Comparison of ENCODE assay signal across 8 cellular contexts in the genomic region with DNA sequence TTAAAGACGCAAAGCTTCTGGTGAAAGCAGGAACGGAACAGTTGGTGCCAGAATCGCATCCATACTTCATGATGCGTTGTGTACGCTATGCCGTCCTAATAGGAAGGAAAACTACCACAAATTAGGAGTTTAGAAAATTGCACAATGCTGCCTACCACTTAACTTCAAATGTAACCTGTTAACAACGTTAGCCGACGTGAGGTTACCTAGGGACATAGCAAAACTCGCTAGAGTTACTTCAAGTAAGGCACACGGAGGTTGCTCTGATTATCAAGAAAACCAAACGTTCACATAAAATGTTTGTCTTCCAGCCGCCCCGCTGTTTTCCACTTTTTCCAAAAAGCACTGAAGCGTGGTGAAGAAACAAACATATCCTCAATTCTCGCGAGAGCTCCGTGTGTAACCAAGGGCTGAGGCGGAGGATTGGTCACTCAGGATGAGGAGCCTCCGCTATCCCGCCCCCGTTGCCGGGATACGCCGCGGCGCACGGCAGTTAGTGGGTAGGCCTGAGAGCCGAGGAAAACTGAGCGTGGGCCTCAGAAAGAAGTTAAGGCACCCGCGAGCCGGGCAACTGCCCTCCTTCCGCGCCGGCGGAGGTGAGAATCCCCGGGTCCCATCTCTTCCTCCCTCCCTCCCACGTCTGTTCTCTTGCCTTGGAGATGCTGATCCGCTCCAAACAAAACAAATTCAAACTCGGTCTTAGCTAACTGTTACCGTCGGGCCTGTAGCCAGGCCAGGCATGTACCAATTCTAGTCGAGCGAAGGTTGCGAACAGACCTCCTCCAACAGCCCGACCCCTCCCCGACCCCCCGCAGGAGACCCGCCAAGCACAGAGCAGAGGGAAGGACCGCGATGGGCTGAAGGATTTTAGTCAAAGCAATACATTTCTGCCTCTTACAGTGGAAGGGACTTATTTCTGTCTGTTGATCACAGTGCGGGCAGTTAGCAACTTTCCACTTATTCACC. TPM values are rescaled to one million over a fixed set of nuclear protein-coding genes. Genes with fewer than 3 reads are reported as not detected.
DNase-seq lines count a peak whose midpoint lies in the region; ATAC-seq and TF ChIP-seq lines count a peak whose summit lies in the region.

A gene (plus strand): TSS at position 492 of the 966 bp plus-strand sequence. CDS start 5,556 bp downstream, outside the sequence.

- H3K9me3 Mint-ChIP-seq in Calu3 (ENCODE audit: low read depth, unreplicated experiment), result no peaks in the 10 kb centered on the region

- H3K4me2 ChIP-seq in OCI-LY7 (ENCODE audit: low read length), result peak within 1 kb of the TSS; percentile 66

- POLR2A ChIA-PET in OCI-LY7 (lab: Charles Lee), result interaction anchor here (0.5 to 1.1 kb wide), 5 partner anchors 8 to 1716 kb away, joined by 3 to 7 read pairs (median 4); a partner anchor contains a TSS

- intact Hi-C loops in Calu3 (cut with micrococcal nuclease; ENCODE audit: unreplicated experiment) (no loop called here), OCI-LY7 (cut with micrococcal nuclease; ENCODE audit: unreplicated experiment) (no loop called here)

- H3K27me3 ChIP-seq in HUES48 (ENCODE audit: control insufficient read depth, insufficient read depth, low read length), result no peaks in the 10 kb centered on the region

- H3K4me3 Mint-ChIP-seq in Calu3 (ENCODE audit: low read depth, unreplicated experiment), result peak within 1 kb of the TSS; percentile 79

- no peaks in the 10 kb centered on the region for H3K36me3 ChIP-seq in HUES48 (ENCODE audit: control insufficient read depth, insufficient read depth, low read length)
- H3K36me3 ChIP-seq in OCI-LY7 (ENCODE audit: insufficient read depth, low read length), result no peaks in the 10 kb centered on the region

- H3K79me2 ChIP-seq in OCI-LY7 (ENCODE audit: insufficient read depth, low read depth, low read length), result no peaks in the 10 kb centered on the region

- CTCF ChIA-PET in Calu3 (lab: Charles Lee) (interaction anchor here (0.6 to 1.3 kb wide), 4 partner anchors 9 to 48 kb away, joined by 3 to 4 read pairs (median 4); a partner anchor contains a TSS), OCI-LY7 (lab: Charles Lee; ENCODE audit: unreplicated experiment) (no interaction called here)

- H3K36me3 Mint-ChIP-seq in Calu3 (ENCODE audit: insufficient read depth, unreplicated experiment), result peaks cover 16% of the 10 kb centered on the region

- peak within 1 kb of the TSS; percentile 78 for H3K27ac Mint-ChIP-seq in Calu3 (ENCODE audit: unreplicated experiment)

- peak; percentile 99 for ATAC-seq in GM21423 (IDR thresholded peaks at IDR 0.05; ENCODE audit: unreplicated experiment)

- H3K27ac ChIP-seq in HUES48 (ENCODE audit: low read depth, low read length) (peak within 1 kb of the TSS; percentile 96), OCI-LY7 (ENCODE audit: low read depth, low read length, poor library complexity, severe bottlenecking) (no peak within 1 kb of the TSS)

- H3K9me2 ChIP-seq in OCI-LY7 (ENCODE audit: insufficient read depth, low read length), result no peaks in the 10 kb centered on the region

- DNase-seq in Calu3, result peak; percentile 90
- DNase-seq in OCI-LY7 (ENCODE audit: low spot score), result peak; percentile 90
- DNase-seq in activated T-cell treated with anti-CD3 and anti-CD28 coated beads for 4 hours, result peak; percentile 86
- peak; percentile 98 for DNase-seq in epithelial cell of esophagus (ENCODE audit: low read depth)
- peak; percentile 99 for DNase-seq in middle frontal gyrus (ENCODE audit: extremely low spot score, low spot score)
- DNase-seq in stimulated activated CD8-positive, alpha-beta memory T cell treated with anti-CD3 and anti-CD28 coated beads, Interleukin-2, amount 100 ng/mL, for 1 hour (ENCODE audit: low read depth in 2 of 2), result peak; percentile 88

- H3K9me3 ChIP-seq in HUES48 (ENCODE audit: control insufficient read depth, insufficient read depth, low read length) (no peaks in the 10 kb centered on the region), OCI-LY7 (ENCODE audit: low read length) (no peaks in the 10 kb centered on the region)

- H2AFZ ChIP-seq in OCI-LY7 (ENCODE audit: low read length), result peak within 1 kb of the TSS; percentile 91

- peak within 1 kb of the TSS; percentile 81 for H3K9ac ChIP-seq in HUES48 (ENCODE audit: low read depth, low read length)

- H4K20me1 ChIP-seq in OCI-LY7 (ENCODE audit: insufficient read depth, low read length), result no peaks in the 10 kb centered on the region

- H3K4me1 Mint-ChIP-seq in Calu3 (ENCODE audit: low read depth, unreplicated experiment), result peaks cover 8% of the 10 kb centered on the region

- TF ChIP-seq CTCF in Calu3 (IDR thresholded peaks at IDR 0.05; ENCODE audit: unreplicated experiment) (no peak), OCI-LY7 (conservative IDR thresholded peaks at IDR 0.05; ENCODE audit: low read length) (no peak), epithelial cell of esophagus (IDR thresholded peaks at IDR 0.05; ENCODE audit: insufficient read depth, low read depth, low read length, missing control alignments) (no peak)

- TSS peak; percentile 57 for BruUV-seq in Calu3 (replicated peaks; lab: Mats Ljungman, UMichigan)
- no TSS peak for BruUV-seq in OCI-LY7 (replicated peaks; lab: Mats Ljungman, UMichigan)

- no peaks in the 10 kb centered on the region for H3K27me3 Mint-ChIP-seq in Calu3 (ENCODE audit: unreplicated experiment)

- peaks cover 9% of the 10 kb centered on the region for H3K4me1 ChIP-seq in HUES48 (ENCODE audit: control insufficient read depth, insufficient read depth, low read length)
- H3K4me1 ChIP-seq in OCI-LY7 (ENCODE audit: insufficient read depth, low read length, poor library complexity, severe bottlenecking), result peaks cover 13% of the 10 kb centered on the region

- peak within 1 kb of the TSS; percentile 84 for H3K4me3 ChIP-seq in HUES48 (ENCODE audit: low read depth, low read length)
- peak within 1 kb of the TSS; percentile 68 for H3K4me3 ChIP-seq in OCI-LY7 (ENCODE audit: low read depth, low read length, poor library complexity, severe bottlenecking)
- peak within 1 kb of the TSS; percentile 77 for H3K4me3 ChIP-seq in epithelial cell of esophagus (ENCODE audit: low read length)

RNA-seq across cellular contexts. Expression of the gene that starts here (rescaled TPM):
- total RNA-seq in Calu3 (2022) (7.3 and 7.5 TPM in 2 replicates), OCI-LY7 (2022) (2.6 and 3.4 TPM in 2 replicates)
- 4.5 and 10.2 TPM in 2 replicates for total RNA-seq in OCI-LY7 (2014; rRNA removed; shearing (Covaris generic))
